20 cellular contexts compared by ENCODE assay signal in genomic region chr4:186095406-186095805, GRCh38. TPM values are rescaled to one million over a fixed set of nuclear protein-coding genes. Genes with fewer than 3 reads are reported as not detected.
"Had no signal": no experiment of that assay in that cellular context is flagged by ENCODE, and none has a peak within 500 bp of the region (broad histone marks: within the 10 kb centered on the region; RNA-seq: fewer than 3 reads in every experiment).

No MANE protein-coding gene starts in this region.

- H3K27ac ChIP-seq: body of pancreas, dorsolateral prefrontal cortex, epithelial cell of prostate, foreskin keratinocyte, left lung, upper lobe of left lung had no signal

- DNase-seq: activated CD4-positive, alpha-beta memory T cell treated with anti-CD3 and anti-CD28 coated beads, Interleukin-2, amount 10 ng/mL, durations not matched to agents 7 days and 5 days; activated CD4-positive, alpha-beta T cell treated with anti-CD3 and anti-CD28 coated beads for 48 hours; activated CD4-positive, CD25-positive, alpha-beta regulatory T cell; activated CD8-positive, alpha-beta memory T cell treated with anti-CD3 and anti-CD28 coated beads, Interleukin-2, amount 10 ng/mL, durations not matched to agents 7 days and 5 days; activated naive CD8-positive, alpha-beta T cell treated with anti-CD3 and anti-CD28 coated beads for 36 hours; amygdala; body of pancreas; dorsolateral prefrontal cortex; foreskin keratinocyte; hypothalamus; islet precursor cell; left lung; nephron progenitor cell; nucleus accumbens; posterior cingulate gyrus; retina; stimulated activated CD4-positive, alpha-beta T cell treated with anti-CD3 and anti-CD28 coated beads, Interleukin-2, amount 100 ng/mL, for 48 hours; stimulated activated naive CD8-positive, alpha-beta T cell treated with anti-CD3 and anti-CD28 coated beads, Interleukin-15, amount 100 ng/mL, for 72 hours; upper lobe of left lung had no signal

- H3K27me3 ChIP-seq: body of pancreas, dorsolateral prefrontal cortex, left lung, upper lobe of left lung had no signal

- H3K4me3 ChIP-seq: body of pancreas, left lung, upper lobe of left lung had no signal

- ATAC-seq: activated CD8-positive, alpha-beta memory T cell treated with anti-CD3 and anti-CD28 coated beads, Interleukin-2, amount 10 ng/mL, durations not matched to agents 7 days and 5 days; body of pancreas; foreskin keratinocyte; left lung; stimulated activated naive CD8-positive, alpha-beta T cell treated with anti-CD3 and anti-CD28 coated beads, Interleukin-15, amount 100 ng/mL, for 72 hours had no signal

- H3K36me3 ChIP-seq: left lung, upper lobe of left lung had no signal

- H3K4me1 ChIP-seq: body of pancreas, foreskin keratinocyte, left lung, upper lobe of left lung had no signal

- H3K9me3 ChIP-seq: body of pancreas, upper lobe of left lung had no signal

RNA-seq across cellular contexts. Expression of gene TLR3, which starts 26.4 kb away (rescaled TPM):
- total RNA-seq: activated naive CD8-positive, alpha-beta T cell treated with anti-CD3 and anti-CD28 coated beads for 36 hours had no signal
